10 cellular contexts compared by ENCODE assay signal in genomic region chr6:36368921-36369880, GRCh38. TPM values are rescaled to one million over a fixed set of nuclear protein-coding genes. Genes with fewer than 3 reads are reported as not detected.
DNase-seq lines count a peak whose midpoint lies in the region; ATAC-seq and TF ChIP-seq lines count a peak whose summit lies in the region.
"Had no signal": no experiment of that assay in that cellular context is flagged by ENCODE, and none has a peak within 500 bp of the region (broad histone marks: within the 10 kb centered on the region; RNA-seq: fewer than 3 reads in every experiment).

No MANE protein-coding gene starts in this region.

- peaks cover 6% of the 10 kb centered on the region for H3K4me1 Mint-ChIP-seq in chondrocyte (ENCODE audit: low read depth)
- no peaks in the 10 kb centered on the region for H3K4me1 Mint-ChIP-seq in activated CD8-positive, alpha-beta T cell treated with anti-CD3 and anti-CD28 coated beads for 36 hours (ENCODE audit: low read depth)

- TF ChIP-seq CTCF in HEK293 (tag by site-specific recombination; IDR thresholded peaks at IDR 0.05) (no peak), chondrocyte (IDR thresholded peaks at IDR 0.05) (no peak), psoas muscle (IDR thresholded peaks at IDR 0.05) (no peak), GM13976 (IDR thresholded peaks at IDR 0.05; ENCODE audit: borderline replicate concordance, control extremely low read depth, extremely low read depth, insufficient read depth, missing control alignments) (no peak)
- no peak for TF ChIP-seq CTCF in activated CD8-positive, alpha-beta T cell treated with anti-CD3 and anti-CD28 coated beads for 36 hours (IDR thresholded peaks at IDR 0.05)

- no peaks in the 10 kb centered on the region for H3K9me3 ChIP-seq in HEK293 (ENCODE audit: control insufficient read depth, insufficient read depth, low read depth, low read length)
- no peaks in the 10 kb centered on the region for H3K9me3 ChIP-seq in psoas muscle
- H3K9me3 ChIP-seq: tibial artery had no signal

- H3K27ac ChIP-seq in HEK293 (ENCODE audit: extremely low read depth, low read depth, low read length) (no peak overlapping the region), psoas muscle (peak overlapping the region; percentile 13)
- H3K27ac ChIP-seq: tibial artery had no signal

- H3K9me3 Mint-ChIP-seq in chondrocyte (ENCODE audit: low read depth): no peaks in the 10 kb centered on the region
- H3K9me3 Mint-ChIP-seq in activated CD8-positive, alpha-beta T cell treated with anti-CD3 and anti-CD28 coated beads for 36 hours: no peaks in the 10 kb centered on the region
- H3K9me3 Mint-ChIP-seq: activated naive CD8-positive, alpha-beta T cell treated with anti-CD3 and anti-CD28 coated beads, Interleukin-2, amount 10 ng/mL, durations not matched to agents 7 days and 5 days had no signal

- H3K4me3 ChIP-seq in HEK293 (ENCODE audit: low read depth, low read length) (no peak overlapping the region), psoas muscle (no peak overlapping the region)
- H3K4me3 ChIP-seq: tibial artery had no signal

- POLR2A ChIA-PET in HEK293 (lab: Yijun Ruan, JAX): interaction anchor here (0.5 to 1.2 kb wide), 3 partner anchors 212 to 529 kb away, joined by 3 to 8 read pairs (median 3); no protein-coding TSS in a partner anchor
- POLR2A ChIA-PET in activated CD8-positive, alpha-beta T cell treated with anti-CD3 and anti-CD28 coated beads for 36 hours (lab: Charles Lee): interaction anchor here (0.7 to 0.9 kb wide), 3 partner anchors 11 to 20 kb away, joined by 3 to 4 read pairs (median 3); no protein-coding TSS in a partner anchor

- in situ Hi-C loops in GM13976 (cut with MboI; ENCODE audit: low sequenced_read_pairs, unreplicated experiment): no loop called here

- DNase-seq in NCI-H345 (lab: John Stamatoyannopoulos, UW): peak; percentile 61
- DNase-seq in chondrocyte (ENCODE audit: low spot score): no peak
- peak in 1 of 2 donors; percentile 72 for DNase-seq in psoas muscle
- DNase-seq in activated CD8-positive, alpha-beta T cell treated with anti-CD3 and anti-CD28 coated beads for 36 hours: no peak
- DNase-seq in left lobe of liver (ENCODE audit: low spot score): no peak
- DNase-seq in GM13976 (ENCODE audit: low spot score): no peak
- DNase-seq: activated naive CD8-positive, alpha-beta T cell treated with anti-CD3 and anti-CD28 coated beads, Interleukin-2, amount 10 ng/mL, durations not matched to agents 7 days and 5 days had no signal

- 42 to 50% (median 46%) methylated on average over 14 of the region's 14 CpGs for WGBS in psoas muscle, 3 donors

- H3K27me3 Mint-ChIP-seq in chondrocyte (ENCODE audit: low read depth): peaks cover 9% of the 10 kb centered on the region
- H3K27me3 Mint-ChIP-seq in activated CD8-positive, alpha-beta T cell treated with anti-CD3 and anti-CD28 coated beads for 36 hours: no peaks in the 10 kb centered on the region
- H3K27me3 Mint-ChIP-seq: activated naive CD8-positive, alpha-beta T cell treated with anti-CD3 and anti-CD28 coated beads, Interleukin-2, amount 10 ng/mL, durations not matched to agents 7 days and 5 days had no signal

- H3K36me3 ChIP-seq in HEK293 (ENCODE audit: control insufficient read depth in 2 of 2, insufficient read depth in 1 of 2, low read length in 2 of 2): no peaks in the 10 kb centered on the region
- H3K36me3 ChIP-seq in psoas muscle (ENCODE audit: insufficient read depth in 1 of 2, low read depth in 1 of 2): no peaks in the 10 kb centered on the region
- H3K36me3 ChIP-seq: tibial artery had no signal

- H3K27me3 ChIP-seq in psoas muscle (ENCODE audit: insufficient read depth in 3 of 3, low read length in 2 of 3): no peaks in the 10 kb centered on the region
- H3K27me3 ChIP-seq: tibial artery had no signal

- CTCF ChIA-PET in HEK293 (lab: Yijun Ruan, JAX): interaction anchor here (0.6 to 1.6 kb wide), 7 partner anchors 8 to 617 kb away, joined by 3 to 6 read pairs (median 3); no protein-coding TSS in a partner anchor
- CTCF ChIA-PET in activated CD8-positive, alpha-beta T cell treated with anti-CD3 and anti-CD28 coated beads for 36 hours (lab: Charles Lee): interaction anchor here (0.6 to 1.1 kb wide), 3 partner anchors 9 to 28 kb away, joined by 3 to 4 read pairs (median 3); no protein-coding TSS in a partner anchor

- no peaks in the 10 kb centered on the region for H3K4me1 ChIP-seq in HEK293 (ENCODE audit: control insufficient read depth, insufficient read depth, low read length)
- H3K4me1 ChIP-seq in psoas muscle: peaks cover 8% of the 10 kb centered on the region
- H3K4me1 ChIP-seq: tibial artery had no signal

- no peak overlapping the region for H3K4me3 Mint-ChIP-seq in chondrocyte (ENCODE audit: unreplicated experiment)
- no peak overlapping the region for H3K4me3 Mint-ChIP-seq in activated CD8-positive, alpha-beta T cell treated with anti-CD3 and anti-CD28 coated beads for 36 hours
- H3K4me3 Mint-ChIP-seq: activated naive CD8-positive, alpha-beta T cell treated with anti-CD3 and anti-CD28 coated beads, Interleukin-2, amount 10 ng/mL, durations not matched to agents 7 days and 5 days had no signal

- peak overlapping the region; percentile 13 for H3K27ac Mint-ChIP-seq in chondrocyte (ENCODE audit: unreplicated experiment)
- no peak overlapping the region for H3K27ac Mint-ChIP-seq in activated CD8-positive, alpha-beta T cell treated with anti-CD3 and anti-CD28 coated beads for 36 hours
- H3K27ac Mint-ChIP-seq: activated naive CD8-positive, alpha-beta T cell treated with anti-CD3 and anti-CD28 coated beads, Interleukin-2, amount 10 ng/mL, durations not matched to agents 7 days and 5 days had no signal

- H3K36me3 Mint-ChIP-seq in chondrocyte (ENCODE audit: low read depth): no peaks in the 10 kb centered on the region
- no peaks in the 10 kb centered on the region for H3K36me3 Mint-ChIP-seq in activated CD8-positive, alpha-beta T cell treated with anti-CD3 and anti-CD28 coated beads for 36 hours (ENCODE audit: low read depth)

- ATAC-seq in psoas muscle (peak; percentile 81 to 98 (median 95)), HG03196 (IDR thresholded peaks at IDR 0.05; ENCODE audit: unreplicated experiment) (no peak), left lobe of liver (no peak)
- no peak for ATAC-seq in activated CD8-positive, alpha-beta T cell treated with anti-CD3 and anti-CD28 coated beads for 36 hours

- intact Hi-C loops in psoas muscle (cut with DNase I): loop anchor here (10.0 kb wide), 2 partner anchors 244 to 344 kb away; partner anchors contain the start of genes MAPK14 (in 1 of the 2) and SLC26A8 (in 1 of the 2)
- intact Hi-C loops in activated CD8-positive, alpha-beta T cell treated with anti-CD3 and anti-CD28 coated beads for 36 hours (cut with micrococcal nuclease): loop anchor here (10.0 kb wide), 1 partner anchor 244 kb away; no protein-coding TSS in a partner anchor

TF ChIP-seq in HEK293, 187 proteins besides CTCF, POLR2A, EP300 and RAD21 (continues in another document):
- TF ChIP-seq RBAK (tag by site-specific recombination; IDR thresholded peaks at IDR 0.05) (no peak), ZBTB1 (tag by site-specific recombination; IDR thresholded peaks at IDR 0.05) (no peak), ZNF140 (tag by site-specific recombination; IDR thresholded peaks at IDR 0.05) (no peak), ZNF157 (tag by site-specific recombination; IDR thresholded peaks at IDR 0.05) (no peak), YY1 (tag by site-specific recombination; IDR thresholded peaks at IDR 0.05) (no peak), ZNF600 (tag by site-specific recombination; IDR thresholded peaks at IDR 0.05) (0 out of 2 replicates have a peak, but pooled peaks have one; percentile 20), ZNF112 (tag by site-specific recombination; IDR thresholded peaks at IDR 0.05) (no peak), ZNF544 (tag by site-specific recombination; IDR thresholded peaks at IDR 0.05) (no peak), ZBTB8A (tag by site-specific recombination; IDR thresholded peaks at IDR 0.05) (no peak), ZNF433 (tag by site-specific recombination; IDR thresholded peaks at IDR 0.05; ENCODE audit: low read depth) (no peak), ZNF341 (tag by site-specific recombination; IDR thresholded peaks at IDR 0.05; ENCODE audit: low read depth) (no peak), ZNF394 (tag by site-specific recombination; IDR thresholded peaks at IDR 0.05; ENCODE audit: borderline replicate concordance) (no peak), ZBTB26 (tag by site-specific recombination; optimal IDR thresholded peaks at IDR 0.05) (no peak), ZIC2 (tag by site-specific recombination; IDR thresholded peaks at IDR 0.05) (peak; percentile 73), GLIS2 (tag by site-specific recombination; IDR thresholded peaks at IDR 0.05) (no peak), SP7 (tag by site-specific recombination; IDR thresholded peaks at IDR 0.05) (0 out of 2 replicates have a peak, but pooled peaks have one; percentile 25)

RNA-seq across cellular contexts. Expression of gene ETV7, which starts 18.3 kb away (rescaled TPM):
- not detected in 3 replicates for total RNA-seq in chondrocyte
- not detected for total RNA-seq in psoas muscle
- under 1 TPM in 2 of 3 donors, not detected in 1; 0.06 to 0.09 TPM for polyA plus RNA-seq in psoas muscle
- total RNA-seq in activated CD8-positive, alpha-beta T cell treated with anti-CD3 and anti-CD28 coated beads for 36 hours: under 1 TPM; 0.51 to 0.86 TPM
- 0.13 TPM for total RNA-seq in left lobe of liver

RNA-seq across cellular contexts. Expression of gene BNIP5, which starts 32.5 kb away (rescaled TPM):
- total RNA-seq in chondrocyte (not detected in 3 replicates), psoas muscle (not detected), left lobe of liver (not detected)
- under 1 TPM in 1 of 3 donors, not detected in 2; 0.01 TPM for polyA plus RNA-seq in psoas muscle
- total RNA-seq in activated CD8-positive, alpha-beta T cell treated with anti-CD3 and anti-CD28 coated beads for 36 hours: not detected
- total RNA-seq: activated naive CD8-positive, alpha-beta T cell treated with anti-CD3 and anti-CD28 coated beads, Interleukin-2, amount 10 ng/mL, durations not matched to agents 7 days and 5 days had no signal

Comparison
In these comparisons a context has a peak if more than half of its experiments do, and no peak if none do; other contexts are left out.
1. ATAC-seq: peak in psoas muscle (4 of 4); none in activated CD8-positive, alpha-beta T cell treated with anti-CD3 and anti-CD28 coated beads for 36 hours (single experiment), HG03196 (single experiment) and left lobe of liver (single experiment).